ENCODE assay signal across 1 cellular context in the genomic region with DNA sequence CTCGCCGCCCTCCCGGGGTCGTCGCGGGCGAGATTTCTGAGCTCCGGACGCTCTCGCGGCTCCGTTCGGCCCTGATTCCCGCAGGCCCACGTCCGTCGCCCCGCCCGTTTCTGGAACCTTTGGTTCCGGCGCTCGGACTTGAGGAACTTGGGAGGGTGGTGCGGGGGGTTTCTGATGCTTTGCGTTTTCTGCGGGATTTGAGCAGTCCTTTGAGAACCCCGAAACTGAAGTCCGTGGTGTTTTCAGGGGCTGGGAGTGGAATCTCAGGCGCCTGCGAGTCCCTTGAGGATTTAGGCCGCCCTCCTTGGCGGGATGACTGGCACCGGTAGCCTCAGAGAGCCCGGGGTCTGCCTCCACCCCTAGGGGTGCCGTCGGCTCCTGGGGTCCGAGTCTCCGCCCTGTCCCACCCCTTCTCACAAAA.
TF ChIP-seq lines count a peak whose summit lies in the region.

No MANE protein-coding gene starts in this region.

TF ChIP-seq in GM12878, 131 proteins besides CTCF, POLR2A, EP300 and RAD21:
- TF ChIP-seq, protein P1, sequence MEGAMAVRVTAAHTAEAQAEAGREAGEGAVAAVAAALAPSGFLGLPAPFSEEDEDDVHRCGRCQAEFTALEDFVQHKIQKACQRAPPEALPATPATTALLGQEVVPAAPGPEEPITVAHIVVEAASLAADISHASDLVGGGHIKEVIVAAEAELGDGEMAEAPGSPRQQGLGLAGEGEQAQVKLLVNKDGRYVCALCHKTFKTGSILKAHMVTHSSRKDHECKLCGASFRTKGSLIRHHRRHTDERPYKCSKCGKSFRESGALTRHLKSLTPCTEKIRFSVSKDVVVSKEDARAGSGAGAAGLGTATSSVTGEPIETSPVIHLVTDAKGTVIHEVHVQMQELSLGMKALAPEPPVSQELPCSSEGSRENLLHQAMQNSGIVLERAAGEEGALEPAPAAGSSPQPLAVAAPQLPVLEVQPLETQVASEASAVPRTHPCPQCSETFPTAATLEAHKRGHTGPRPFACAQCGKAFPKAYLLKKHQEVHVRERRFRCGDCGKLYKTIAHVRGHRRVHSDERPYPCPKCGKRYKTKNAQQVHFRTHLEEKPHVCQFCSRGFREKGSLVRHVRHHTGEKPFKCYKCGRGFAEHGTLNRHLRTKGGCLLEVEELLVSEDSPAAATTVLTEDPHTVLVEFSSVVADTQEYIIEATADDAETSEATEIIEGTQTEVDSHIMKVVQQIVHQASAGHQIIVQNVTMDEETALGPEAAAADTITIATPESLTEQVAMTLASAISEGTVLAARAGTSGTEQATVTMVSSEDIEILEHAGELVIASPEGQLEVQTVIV (IDR thresholded peaks at IDR 0.05; ENCODE audit: borderline replicate concordance, partially characterized antibody): no peak
- TF ChIP-seq CHD4 (IDR thresholded peaks at IDR 0.05): no peak
- TF ChIP-seq SMAD1 (IDR thresholded peaks at IDR 0.05; ENCODE audit: low read depth, partially characterized antibody): no peak
- no peak for TF ChIP-seq POLR2AphosphoS5 (IDR thresholded peaks at IDR 0.05; ENCODE audit: low read length)
